ENCODE assay signal across 8 cellular contexts in genomic region chr22:25447689-25448434, GRCh38.
DNase-seq lines count a peak whose midpoint lies in the region; ATAC-seq and TF ChIP-seq lines count a peak whose summit lies in the region.

No MANE protein-coding gene starts in this region.

- H3K9me3 ChIP-seq in OCI-LY1 (ENCODE audit: low read length) = no peaks in the 10 kb centered on the region
- H3K9me3 ChIP-seq in mucosa of rectum (ENCODE audit: control insufficient read depth in 2 of 2, low read length in 2 of 2) = no peaks in the 10 kb centered on the region

- H3K9me2 ChIP-seq in OCI-LY1 (ENCODE audit: low read depth, low read length) = no peaks in the 10 kb centered on the region

- peak overlapping the region; percentile 72 for H3K4me2 ChIP-seq in OCI-LY1 (ENCODE audit: low read length)

- H3K27me3 ChIP-seq in OCI-LY1 (ENCODE audit: insufficient read depth, low read length) (no peaks in the 10 kb centered on the region), mucosa of rectum (ENCODE audit: control insufficient read depth in 2 of 2, insufficient read depth in 2 of 2, low read length in 2 of 2) (no peaks in the 10 kb centered on the region)

- peak; percentile 81 for DNase-seq in COR-L47 (lab: John Stamatoyannopoulos, UW)
- DNase-seq in HUDEP-2 (lab: John Stamatoyannopoulos, UW; ENCODE audit: unreplicated experiment in 76 of 76) = peak in 72 of 76 experiments; percentile 26 to 89 (median 75)
- peak; percentile 91 for DNase-seq in activated T-cell treated with anti-CD3 and anti-CD28 coated beads for 24 hours (ENCODE audit: low read depth)
- DNase-seq in epithelial cell of proximal tubule (ENCODE audit: low read depth) = no peak
- peak; percentile 69 to 86 for DNase-seq in stimulated activated CD8-positive, alpha-beta memory T cell treated with anti-CD3 and anti-CD28 coated beads, Interleukin-4, amount 100 ng/mL, for 4 hours (ENCODE audit: low read depth in 2 of 2, low spot score in 1 of 2)

- peak; percentile 92 for TF ChIP-seq CTCF in OCI-LY1 (IDR thresholded peaks at IDR 0.05; ENCODE audit: low read length)
- peak; percentile 87 for TF ChIP-seq CTCF in epithelial cell of proximal tubule (conservative IDR thresholded peaks at IDR 0.05; ENCODE audit: low read depth, low read length)

- H3K4me1 ChIP-seq in OCI-LY1 (ENCODE audit: insufficient read depth, low read length, severe bottlenecking) = peaks cover 48% of the 10 kb centered on the region
- peaks cover 5 to 16% of the 10 kb centered on the region in 2 donors for H3K4me1 ChIP-seq in mucosa of rectum (ENCODE audit: control insufficient read depth in 2 of 2, insufficient read depth in 2 of 2, low read length in 2 of 2)

- H3K9ac ChIP-seq in OCI-LY1 (ENCODE audit: low read length) (peak overlapping the region; percentile 97), mucosa of rectum (ENCODE audit: low read depth in 1 of 2, low read length in 2 of 2) (peak overlapping the region; percentile 75 to 91)

- H3K27ac ChIP-seq in OCI-LY1 (ENCODE audit: low read depth, low read length, poor library complexity, severe bottlenecking) (peak overlapping the region; percentile 27), mucosa of rectum (ENCODE audit: low read depth in 2 of 2, low read length in 2 of 2) (peak overlapping the region; percentile 43 to 52)

- H2AFZ ChIP-seq in OCI-LY1 (ENCODE audit: low read length) = no peak overlapping the region

- H3K4me3 ChIP-seq in OCI-LY1 (ENCODE audit: low read depth, low read length, poor library complexity, severe bottlenecking) (peak overlapping the region; percentile 95), epithelial cell of proximal tubule (ENCODE audit: low read depth, low read length) (peak overlapping the region; percentile 83), mucosa of rectum (ENCODE audit: low read length in 2 of 2) (peak overlapping the region; percentile 84 to 95)

- H3K36me3 ChIP-seq in OCI-LY1 (ENCODE audit: insufficient read depth, low read length) (peaks cover 33% of the 10 kb centered on the region), mucosa of rectum (ENCODE audit: control insufficient read depth in 2 of 2, insufficient read depth in 2 of 2, low read length in 2 of 2) (no peaks in the 10 kb centered on the region)

- H4K20me1 ChIP-seq in OCI-LY1 (ENCODE audit: insufficient read depth, low read length) = no peaks in the 10 kb centered on the region

- peaks cover 49% of the 10 kb centered on the region for H3K79me2 ChIP-seq in OCI-LY1 (ENCODE audit: insufficient read depth, low read length)

- no peaks in the 10 kb centered on the region for H3F3A ChIP-seq in OCI-LY1 (ENCODE audit: insufficient read depth, low read length)

- ATAC-seq in GM19468 (IDR thresholded peaks at IDR 0.05; ENCODE audit: extremely low read depth, unreplicated experiment) = peak; percentile 39
